ENCODE assay signal across 14 cellular contexts in genomic region chr4:75172551-75172950, GRCh38.
A peak's percentile ranks its signal among the peaks of the same experiment; 100 is the strongest.
DNase-seq lines count a peak whose midpoint lies in the region; ATAC-seq and TF ChIP-seq lines count a peak whose summit lies in the region.
"Had no signal": no experiment of that assay in that cellular context is flagged by ENCODE, and none has a peak within 500 bp of the region (broad histone marks: within the 10 kb centered on the region; RNA-seq: fewer than 3 reads in every experiment).

No MANE protein-coding gene starts in this region.

- no peaks in the 10 kb centered on the region for H3K9me3 ChIP-seq in left ventricle myocardium inferior (replicated peaks)
- no peaks in the 10 kb centered on the region for H3K9me3 ChIP-seq in lower lobe of right lung

- no peaks in the 10 kb centered on the region for H3K4me1 ChIP-seq in left ventricle myocardium inferior
- H3K4me1 ChIP-seq in lower lobe of right lung, result no peaks in the 10 kb centered on the region

- DNase-seq in left ventricle myocardium inferior (no peak), foreskin fibroblast (no peak), lower lobe of right lung (no peak)
- DNase-seq in stimulated activated CD4-positive, alpha-beta T cell treated with anti-CD3 and anti-CD28 coated beads, Interleukin-4, amount 100 ng/mL, for 24 hours, result no peak
- DNase-seq: activated T-cell treated with anti-CD3 and anti-CD28 coated beads, Interleukin-2, amount 50 U/mL, for 48 hours; endodermal cell; mesenchymal stem cell; SHP77 had no signal

- intact Hi-C loops in left ventricle myocardium inferior (cut with micrococcal nuclease) (no loop called here), lower lobe of right lung (cut with DNase I) (no loop called here)

- H3K27me3 ChIP-seq in left ventricle myocardium inferior (ENCODE audit: low read depth), result no peaks in the 10 kb centered on the region
- no peaks in the 10 kb centered on the region for H3K27me3 ChIP-seq in lower lobe of right lung (ENCODE audit: low read depth)
- H3K27me3 ChIP-seq: hepatocyte had no signal

- no peaks in the 10 kb centered on the region for H3K36me3 ChIP-seq in left ventricle myocardium inferior
- no peaks in the 10 kb centered on the region for H3K36me3 ChIP-seq in lower lobe of right lung

- H3K4me3 ChIP-seq in left ventricle myocardium inferior (no peak overlapping the region), foreskin fibroblast (ENCODE audit: low read depth in 1 of 2, low read length in 2 of 2) (no peak overlapping the region), lower lobe of right lung (no peak overlapping the region)
- H3K4me3 ChIP-seq: hepatocyte had no signal

- no peak for TF ChIP-seq POLR2A in GM18505 (IDR thresholded peaks at IDR 0.05; ENCODE audit: borderline replicate concordance, extremely low read depth, insufficient read depth, insufficient read length)

- TF ChIP-seq CTCF in left ventricle myocardium inferior (IDR thresholded peaks at IDR 0.05; ENCODE audit: borderline replicate concordance) (no peak), foreskin fibroblast (IDR thresholded peaks at IDR 0.05; ENCODE audit: low read depth, low read length) (no peak), lower lobe of right lung (IDR thresholded peaks at IDR 0.05) (no peak)

- H3K27ac ChIP-seq in left ventricle myocardium inferior (replicated peaks), result no peak overlapping the region
- H3K27ac ChIP-seq in lower lobe of right lung, result no peak overlapping the region
- H3K27ac ChIP-seq: hepatocyte had no signal

- peak; percentile 96 for ATAC-seq in GM18505 (IDR thresholded peaks at IDR 0.05; ENCODE audit: unreplicated experiment)
- ATAC-seq in GM19463 (IDR thresholded peaks at IDR 0.05; ENCODE audit: unreplicated experiment), result peak; percentile 94
- ATAC-seq in HG02852 (IDR thresholded peaks at IDR 0.05; ENCODE audit: unreplicated experiment), result peak; percentile 97
- peak; percentile 96 for ATAC-seq in HG03520 (IDR thresholded peaks at IDR 0.05; ENCODE audit: unreplicated experiment)
- ATAC-seq in lower lobe of right lung, result no peak
- ATAC-seq: WTC11 had no signal

Comparison
In these comparisons a context has a peak if more than half of its experiments do, and no peak if none do; other contexts are left out.
1. ATAC-seq: peak in GM18505 (single experiment), GM19463 (single experiment), HG02852 (single experiment) and HG03520 (single experiment); none in lower lobe of right lung (0 of 2).